ENCODE assay signal across 12 cellular contexts in the genomic region with DNA sequence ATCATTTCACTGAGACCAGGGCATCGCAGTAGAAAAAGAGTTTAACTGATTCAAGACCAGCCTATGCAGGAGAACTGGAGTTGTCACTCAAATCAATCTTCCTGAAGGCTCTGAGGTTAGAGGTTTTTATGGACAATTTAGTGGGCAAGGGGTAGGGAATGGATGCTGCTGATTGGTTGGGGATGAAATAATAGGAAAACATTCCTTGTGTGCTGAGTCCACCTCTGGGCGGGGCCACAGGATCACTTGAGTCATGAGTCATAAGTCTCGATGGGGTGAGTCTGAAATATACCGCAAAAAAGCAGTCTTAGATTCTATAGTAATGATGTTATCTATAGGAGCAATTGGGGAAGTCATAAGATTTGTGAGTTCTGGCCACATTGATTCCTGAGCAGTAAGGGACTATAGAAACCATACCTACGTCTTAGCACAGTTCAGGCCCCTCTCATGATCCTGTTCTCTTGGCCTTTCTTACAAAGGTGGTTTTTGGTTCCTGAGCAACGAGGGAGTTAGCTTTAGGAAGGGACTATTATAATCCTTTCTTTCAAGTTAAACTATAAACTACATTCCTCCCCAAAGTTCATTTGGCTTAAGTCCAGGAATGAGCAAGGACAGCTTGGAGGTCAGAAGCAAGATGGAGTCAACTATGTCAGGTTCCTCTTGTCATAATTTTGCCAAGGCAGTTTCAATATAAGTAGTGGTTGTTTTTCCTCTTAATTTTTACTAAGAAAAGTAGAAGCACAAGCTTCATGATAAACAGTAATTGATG. TPM values are rescaled to one million over a fixed set of nuclear protein-coding genes. Genes with fewer than 3 reads are reported as not detected.
DNase-seq lines count a peak whose midpoint lies in the region; ATAC-seq and TF ChIP-seq lines count a peak whose summit lies in the region.
"Had no signal": no experiment of that assay in that cellular context is flagged by ENCODE, and none has a peak within 500 bp of the region (broad histone marks: within the 10 kb centered on the region; RNA-seq: fewer than 3 reads in every experiment).

No MANE protein-coding gene starts in this region.

- peaks cover 14% of the 10 kb centered on the region for H3K4me1 Mint-ChIP-seq in activated CD4-positive, alpha-beta T cell treated with anti-CD3 and anti-CD28 coated beads, Interleukin-2, amount 10 ng/mL, durations not matched to agents 24 days and 14 days
- peaks cover 24 to 25% of the 10 kb centered on the region in 2 donors for H3K4me1 Mint-ChIP-seq in natural killer cell

- H3K9me3 Mint-ChIP-seq in activated CD4-positive, alpha-beta T cell treated with anti-CD3 and anti-CD28 coated beads, Interleukin-2, amount 10 ng/mL, durations not matched to agents 24 days and 14 days: no peaks in the 10 kb centered on the region
- H3K9me3 Mint-ChIP-seq in natural killer cell: no peaks in the 10 kb centered on the region
- H3K9me3 Mint-ChIP-seq: activated T-cell treated with anti-CD3 and anti-CD28 coated beads, Interleukin-2, amount 50 U/mL, for 72 hours; naive thymus-derived CD4-positive, alpha-beta T cell had no signal

- ATAC-seq in PC-3: peak; percentile 51
- no peak for ATAC-seq in natural killer cell
- ATAC-seq: activated T-cell treated with anti-CD3 and anti-CD28 coated beads, Interleukin-2, amount 50 U/mL, for 72 hours; naive thymus-derived CD4-positive, alpha-beta T cell; stimulated activated naive CD8-positive, alpha-beta T cell treated with anti-CD3 and anti-CD28 coated beads, Interleukin-15, Interleukin-2, amounts not matched to agents 100 U/mL and 50 U/mL, for 24 hours had no signal

- no peak overlapping the region for H3K4me3 Mint-ChIP-seq in activated CD4-positive, alpha-beta T cell treated with anti-CD3 and anti-CD28 coated beads, Interleukin-2, amount 10 ng/mL, durations not matched to agents 24 days and 14 days
- no peak overlapping the region for H3K4me3 Mint-ChIP-seq in natural killer cell
- H3K4me3 Mint-ChIP-seq: activated T-cell treated with anti-CD3 and anti-CD28 coated beads, Interleukin-2, amount 50 U/mL, for 72 hours had no signal

- no peaks in the 10 kb centered on the region for H3K27me3 Mint-ChIP-seq in activated CD4-positive, alpha-beta T cell treated with anti-CD3 and anti-CD28 coated beads, Interleukin-2, amount 10 ng/mL, durations not matched to agents 24 days and 14 days
- no peaks in the 10 kb centered on the region for H3K27me3 Mint-ChIP-seq in natural killer cell (ENCODE audit: low read depth in 2 of 2)
- H3K27me3 Mint-ChIP-seq: naive thymus-derived CD4-positive, alpha-beta T cell had no signal

- no peaks in the 10 kb centered on the region for H3K9me2 ChIP-seq in PC-3 (replicated peaks; ENCODE audit: low read length)

- H4K20me1 ChIP-seq in PC-3 (ENCODE audit: low read length): peaks cover 6% of the 10 kb centered on the region; the same call in 1 of the 2 replicates

- peak overlapping the region; percentile 21 for H2AFZ ChIP-seq in PC-3 (ENCODE audit: low read length)

- no peak overlapping the region for H3K9ac ChIP-seq in PC-3 (ENCODE audit: low read length)

- peak overlapping the region; percentile 43 for H3K4me2 ChIP-seq in PC-3 (ENCODE audit: low read length)

- H3K4me3 ChIP-seq in PC-3 (ENCODE audit: low read length) (no peak overlapping the region), retinal pigment epithelial cell (ENCODE audit: low read length) (no peak overlapping the region), dorsolateral prefrontal cortex (no peak overlapping the region)

- H3F3A ChIP-seq in PC-3 (ENCODE audit: low read length, unreplicated experiment): no peaks in the 10 kb centered on the region

- peak overlapping the region; percentile 30; the same call in 1 of the 2 replicates for H3K27ac ChIP-seq in PC-3 (ENCODE audit: low read length)
- no peak overlapping the region for H3K27ac ChIP-seq in dorsolateral prefrontal cortex

- TF ChIP-seq CTCF in PC-3 (conservative IDR thresholded peaks at IDR 0.05; ENCODE audit: low read depth, low read length) (no peak), retinal pigment epithelial cell (conservative IDR thresholded peaks at IDR 0.05; ENCODE audit: low read depth, low read length) (no peak), dorsolateral prefrontal cortex (IDR thresholded peaks at IDR 0.05 in 54 of 56, conservative IDR thresholded peaks at IDR 0.05 in 2 of 56; ENCODE audit: low read depth in 1 of 56, partially characterized antibody in 56 of 56) (no peak), natural killer cell (IDR thresholded peaks at IDR 0.05) (no peak)

- H3K27me3 ChIP-seq in PC-3 (ENCODE audit: low read length) (no peaks in the 10 kb centered on the region), dorsolateral prefrontal cortex (no peaks in the 10 kb centered on the region)

- no peak overlapping the region for H3K27ac Mint-ChIP-seq in activated CD4-positive, alpha-beta T cell treated with anti-CD3 and anti-CD28 coated beads, Interleukin-2, amount 10 ng/mL, durations not matched to agents 24 days and 14 days
- H3K27ac Mint-ChIP-seq in natural killer cell: no peak overlapping the region
- H3K27ac Mint-ChIP-seq: activated T-cell treated with anti-CD3 and anti-CD28 coated beads, Interleukin-2, amount 50 U/mL, for 72 hours had no signal

- H3K9me3 ChIP-seq in PC-3 (ENCODE audit: low read length): no peaks in the 10 kb centered on the region

- H3K36me3 ChIP-seq in PC-3 (ENCODE audit: low read depth, low read length): no peaks in the 10 kb centered on the region

- intact Hi-C loops in PC-3 (cut with micrococcal nuclease) (loop anchor here (5.0 kb wide), 2 partner anchors 673 to 773 kb away; a partner anchor contains a TSS), dorsolateral prefrontal cortex (cut with DNase I) (loop anchor here (5.0 kb wide), 2 partner anchors 673 to 778 kb away; a partner anchor contains a TSS), natural killer cell (cut with micrococcal nuclease) (loop anchor here (10.0 kb wide), 1 partner anchor 545 kb away; a partner anchor contains a TSS)
- intact Hi-C loops in activated CD4-positive, alpha-beta T cell treated with anti-CD3 and anti-CD28 coated beads, Interleukin-2, amount 10 ng/mL, durations not matched to agents 24 days and 14 days (cut with micrococcal nuclease): loop anchor here (10.0 kb wide), 3 partner anchors 545 to 755 kb away; a partner anchor contains a TSS

- H3K36me3 Mint-ChIP-seq in activated CD4-positive, alpha-beta T cell treated with anti-CD3 and anti-CD28 coated beads, Interleukin-2, amount 10 ng/mL, durations not matched to agents 24 days and 14 days (ENCODE audit: low read depth): peaks cover 4% of the 10 kb centered on the region
- H3K36me3 Mint-ChIP-seq in natural killer cell: no peaks in the 10 kb centered on the region

- no TSS peak for BruUV-seq in PC-3 (replicated peaks; lab: Mats Ljungman, UMichigan)

- POLR2A ChIA-PET in PC-3 (lab: Charles Lee; ENCODE audit: unreplicated experiment): no interaction called here

- H3K4me1 ChIP-seq in PC-3 (ENCODE audit: insufficient read depth, low read length): peaks cover 25% of the 10 kb centered on the region

- peak; percentile 72 for DNase-seq in HCEC 1CT
- DNase-seq in PC-3: peak; percentile 91
- DNase-seq in dermis blood vessel endothelial cell: peak; percentile 36
- peak; percentile 87 for DNase-seq in retinal pigment epithelial cell (ENCODE audit: low read depth)
- DNase-seq in dorsolateral prefrontal cortex: no peak
- no peak for DNase-seq in activated CD4-positive, alpha-beta T cell treated with anti-CD3 and anti-CD28 coated beads, Interleukin-2, amount 10 ng/mL, durations not matched to agents 24 days and 14 days
- no peak for DNase-seq in natural killer cell
- DNase-seq: activated T-cell treated with anti-CD3 and anti-CD28 coated beads, Interleukin-2, amount 50 U/mL, for 72 hours; naive thymus-derived CD4-positive, alpha-beta T cell; NCI-H2227 treated with DMSO at 0.1 percent for 48 hours; stimulated activated naive CD8-positive, alpha-beta T cell treated with anti-CD3 and anti-CD28 coated beads, Interleukin-15, Interleukin-2, amounts not matched to agents 100 U/mL and 50 U/mL, for 24 hours had no signal

- H3K79me2 ChIP-seq in PC-3 (ENCODE audit: low read length): peaks cover 23% of the 10 kb centered on the region

- CTCF ChIA-PET in PC-3 (lab: Charles Lee): no interaction called here

RNA-seq across cellular contexts. Expression of a gene that starts 2.7 kb away (rescaled TPM):
- total RNA-seq in PC-3 (2014; rRNA removed) (68.0 and 93.8 TPM in 2 replicates), dermis blood vessel endothelial cell (61.1 and 116 TPM in 2 replicates), dorsolateral prefrontal cortex (100 to 1,000 TPM in 105 of 120 experiments, 10 to 100 TPM in 15; 66.6 to 180 (median 124) TPM), natural killer cell (10 to 100 TPM; 52.6 to 72.0 (median 57.5) TPM)
- total RNA-seq in activated CD4-positive, alpha-beta T cell treated with anti-CD3 and anti-CD28 coated beads, Interleukin-2, amount 10 ng/mL, durations not matched to agents 24 days and 14 days: 91.2 and 92.2 TPM in 2 replicates

RNA-seq across cellular contexts. Expression of a gene that starts 35.6 kb away (rescaled TPM):
- not detected in 2 replicates for total RNA-seq in PC-3 (2014; rRNA removed)
- 0.05 TPM in 1 of 2 replicates, not detected in the other for total RNA-seq in dermis blood vessel endothelial cell
- total RNA-seq in dorsolateral prefrontal cortex: 100 to 1,000 TPM in 3 of 120 experiments, 10 to 100 TPM in 117; 20.4 to 151 (median 48.2) TPM
- 0.88 and 2.1 TPM in 2 replicates for total RNA-seq in activated CD4-positive, alpha-beta T cell treated with anti-CD3 and anti-CD28 coated beads, Interleukin-2, amount 10 ng/mL, durations not matched to agents 24 days and 14 days
- 1 to 10 TPM; 1.3 to 3.9 (median 3.6) TPM for total RNA-seq in natural killer cell
- total RNA-seq: G401 had no signal

Comparison
In these comparisons a context has a peak if more than half of its experiments do, and no peak if none do; other contexts are left out.
1. DNase-seq: peak in HCEC 1CT (single experiment), PC-3 (single experiment), dermis blood vessel endothelial cell (single experiment) and retinal pigment epithelial cell (single experiment); none in dorsolateral prefrontal cortex (0 of 10), activated CD4-positive, alpha-beta T cell treated with anti-CD3 and anti-CD28 coated beads, Interleukin-2, amount 10 ng/mL, durations not matched to agents 24 days and 14 days (single experiment) and natural killer cell (single experiment).